In the genomic region with DNA sequence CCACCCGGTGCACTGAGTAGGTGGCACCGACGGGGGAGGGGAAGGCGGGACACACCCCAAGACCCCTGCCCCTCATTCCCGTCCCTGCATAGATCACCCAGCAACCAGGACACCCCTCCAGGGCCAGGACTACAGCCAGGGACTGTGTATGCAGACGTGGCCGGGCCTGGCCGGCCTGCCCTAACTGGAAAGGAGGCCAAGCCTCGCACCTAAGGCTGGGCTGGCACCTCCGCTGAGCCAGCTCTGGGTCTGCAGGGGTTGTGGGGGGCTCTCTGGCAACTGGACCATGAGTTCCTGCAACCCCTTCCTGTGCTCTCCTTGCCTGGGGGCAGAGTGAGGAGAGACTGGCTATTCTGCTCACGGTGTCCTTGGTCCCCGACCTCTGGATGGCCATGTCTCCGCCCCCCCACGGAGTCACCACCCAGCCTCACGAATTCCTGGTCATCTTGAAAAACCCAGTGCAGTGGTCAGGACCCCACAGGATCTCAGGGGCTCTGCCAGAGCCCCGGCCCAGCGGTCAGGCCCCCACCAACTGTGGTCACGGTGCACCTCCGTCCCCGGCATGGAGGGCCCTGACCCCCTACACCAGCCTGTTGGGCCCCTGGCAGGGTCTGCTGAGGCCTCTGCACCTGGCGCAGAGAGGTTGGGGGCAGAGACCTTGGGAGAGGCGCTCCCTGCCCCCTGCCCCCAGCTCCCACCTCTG, we compare ENCODE assay signal across 11 cellular contexts. TPM values are rescaled to one million over a fixed set of nuclear protein-coding genes. Genes with fewer than 3 reads are reported as not detected.
DNase-seq lines count a peak whose midpoint lies in the region; ATAC-seq and TF ChIP-seq lines count a peak whose summit lies in the region.
"Had no signal": no experiment of that assay in that cellular context is flagged by ENCODE, and none has a peak within 500 bp of the region (broad histone marks: within the 10 kb centered on the region; RNA-seq: fewer than 3 reads in every experiment).

No MANE protein-coding gene starts in this region.

- peak overlapping the region; percentile 62 to 73 for H3K4me3 Mint-ChIP-seq in stimulated activated naive CD8-positive, alpha-beta T cell treated with anti-CD3 and anti-CD28 coated beads, Interleukin-15, amount 100 ng/mL, for 72 hours
- H3K4me3 Mint-ChIP-seq in activated CD8-positive, alpha-beta T cell treated with anti-CD3 and anti-CD28 coated beads for 36 hours = peak overlapping the region; percentile 37
- peak overlapping the region in 4 of 5 donors; percentile 38 to 70 (median 50) for H3K4me3 Mint-ChIP-seq in immature natural killer cell

- H3K4me1 ChIP-seq in colonic mucosa = peaks cover 4% of the 10 kb centered on the region

- H3K4me1 Mint-ChIP-seq in stimulated activated naive CD8-positive, alpha-beta T cell treated with anti-CD3 and anti-CD28 coated beads, Interleukin-15, amount 100 ng/mL, for 72 hours = peaks cover 26% of the 10 kb centered on the region
- H3K4me1 Mint-ChIP-seq in activated CD8-positive, alpha-beta T cell treated with anti-CD3 and anti-CD28 coated beads for 36 hours (ENCODE audit: low read depth) = peaks cover 11% of the 10 kb centered on the region
- peaks cover 0 to 5% of the 10 kb centered on the region in 2 donors for H3K4me1 Mint-ChIP-seq in immature natural killer cell

- ATAC-seq in stimulated activated naive CD8-positive, alpha-beta T cell treated with anti-CD3 and anti-CD28 coated beads, Interleukin-15, amount 100 ng/mL, for 72 hours = no peak
- no peak for ATAC-seq in stimulated activated naive CD8-positive, alpha-beta T cell treated with anti-CD3 and anti-CD28 coated beads, Interleukin-15, Interleukin-2, amounts not matched to agents 100 U/mL and 50 U/mL, for 24 hours
- no peak for ATAC-seq in activated CD8-positive, alpha-beta T cell treated with anti-CD3 and anti-CD28 coated beads for 36 hours

- TF ChIP-seq CTCF in activated CD8-positive, alpha-beta T cell treated with anti-CD3 and anti-CD28 coated beads for 36 hours (IDR thresholded peaks at IDR 0.05) = no peak
- no peak for TF ChIP-seq CTCF in colonic mucosa (IDR thresholded peaks at IDR 0.05)

- intact Hi-C loops in activated CD8-positive, alpha-beta T cell treated with anti-CD3 and anti-CD28 coated beads for 36 hours (cut with micrococcal nuclease) = no loop called here
- intact Hi-C loops in colonic mucosa (cut with DNase I) = no loop called here

- peaks cover 16% of the 10 kb centered on the region for H3K27me3 Mint-ChIP-seq in stimulated activated naive CD8-positive, alpha-beta T cell treated with anti-CD3 and anti-CD28 coated beads, Interleukin-15, amount 100 ng/mL, for 72 hours
- peaks cover 10% of the 10 kb centered on the region for H3K27me3 Mint-ChIP-seq in activated CD8-positive, alpha-beta T cell treated with anti-CD3 and anti-CD28 coated beads for 36 hours
- peaks cover 0 to 3% (median 2%) of the 10 kb centered on the region in 3 donors for H3K27me3 Mint-ChIP-seq in immature natural killer cell (ENCODE audit: low read depth in 3 of 3)

- no peak overlapping the region for H3K9ac ChIP-seq in colonic mucosa (ENCODE audit: low read depth in 2 of 2, low read length in 2 of 2)
- H3K9ac ChIP-seq: KMS-11 had no signal

- H3K36me3 ChIP-seq in MG63 (no peaks in the 10 kb centered on the region), colonic mucosa (no peaks in the 10 kb centered on the region)

- CTCF ChIA-PET in activated CD8-positive, alpha-beta T cell treated with anti-CD3 and anti-CD28 coated beads for 36 hours (lab: Charles Lee) = no interaction called here

- H3K27ac Mint-ChIP-seq in stimulated activated naive CD8-positive, alpha-beta T cell treated with anti-CD3 and anti-CD28 coated beads, Interleukin-15, amount 100 ng/mL, for 72 hours = no peak overlapping the region
- H3K27ac Mint-ChIP-seq in activated CD8-positive, alpha-beta T cell treated with anti-CD3 and anti-CD28 coated beads for 36 hours = no peak overlapping the region
- H3K27ac Mint-ChIP-seq in immature natural killer cell = no peak overlapping the region

- H3K9me3 Mint-ChIP-seq in stimulated activated naive CD8-positive, alpha-beta T cell treated with anti-CD3 and anti-CD28 coated beads, Interleukin-15, amount 100 ng/mL, for 72 hours = no peaks in the 10 kb centered on the region
- no peaks in the 10 kb centered on the region for H3K9me3 Mint-ChIP-seq in activated CD8-positive, alpha-beta T cell treated with anti-CD3 and anti-CD28 coated beads for 36 hours
- no peaks in the 10 kb centered on the region for H3K9me3 Mint-ChIP-seq in immature natural killer cell

- no peak for DNase-seq in stimulated activated naive CD8-positive, alpha-beta T cell treated with anti-CD3 and anti-CD28 coated beads, Interleukin-15, amount 100 ng/mL, for 72 hours
- no peak for DNase-seq in stimulated activated naive CD8-positive, alpha-beta T cell treated with anti-CD3 and anti-CD28 coated beads, Interleukin-15, Interleukin-2, amounts not matched to agents 100 U/mL and 50 U/mL, for 24 hours
- no peak for DNase-seq in activated CD8-positive, alpha-beta T cell treated with anti-CD3 and anti-CD28 coated beads for 36 hours
- DNase-seq in immature natural killer cell (no peak), amniotic stem cell (lab: John Stamatoyannopoulos, UW) (no peak), MG63 (no peak), NCI-H226 (no peak), colonic mucosa (no peak)
- DNase-seq: effector CD8-positive, alpha-beta T cell; stimulated activated CD4-positive, alpha-beta T cell treated with anti-CD3 and anti-CD28 coated beads, Interleukin-2, amount 100 ng/mL, for 48 hours had no signal

- no peaks in the 10 kb centered on the region for H3K36me3 Mint-ChIP-seq in activated CD8-positive, alpha-beta T cell treated with anti-CD3 and anti-CD28 coated beads for 36 hours (ENCODE audit: low read depth)
- H3K36me3 Mint-ChIP-seq in immature natural killer cell = no peaks in the 10 kb centered on the region

- no peak overlapping the region for H3K27ac ChIP-seq in colonic mucosa
- H3K27ac ChIP-seq: KMS-11 had no signal

- H3K4me3 ChIP-seq in MG63 = no peak overlapping the region
- no peak overlapping the region for H3K4me3 ChIP-seq in colonic mucosa

- POLR2A ChIA-PET in activated CD8-positive, alpha-beta T cell treated with anti-CD3 and anti-CD28 coated beads for 36 hours (lab: Charles Lee) = no interaction called here

- H3K9me3 ChIP-seq in MG63 (no peaks in the 10 kb centered on the region), colonic mucosa (no peaks in the 10 kb centered on the region)

- H3K27me3 ChIP-seq in MG63 (no peaks in the 10 kb centered on the region), colonic mucosa (peaks cover 31% of the 10 kb centered on the region)

RNA-seq across cellular contexts. Expression of a gene that starts 1.1 kb away (rescaled TPM):
- 1 to 10 TPM; 2.8 to 3.6 TPM for total RNA-seq in activated CD8-positive, alpha-beta T cell treated with anti-CD3 and anti-CD28 coated beads for 36 hours
- 1 to 10 TPM in 2 of 3 donors, under 1 TPM in 1; 0.64 to 1.4 (median 1.1) TPM for polyA plus RNA-seq in immature natural killer cell
- 4.0 and 8.7 TPM in 2 replicates for total RNA-seq in MG63 (2014; rRNA removed; shearing (Covaris generic); ENCODE audit: low replicate concordance)
- 1 to 10 TPM; 2.9 to 4.2 TPM for total RNA-seq in colonic mucosa

RNA-seq across cellular contexts. Expression of a gene that starts 14.3 kb away (rescaled TPM):
- 10 to 100 TPM; 40.1 to 41.3 TPM for total RNA-seq in activated CD8-positive, alpha-beta T cell treated with anti-CD3 and anti-CD28 coated beads for 36 hours
- 10 to 100 TPM; 44.0 to 89.0 (median 86.7) TPM for polyA plus RNA-seq in immature natural killer cell
- 26.4 and 66.8 TPM in 2 replicates for total RNA-seq in MG63 (2014; rRNA removed; shearing (Covaris generic); ENCODE audit: low replicate concordance)
- total RNA-seq in colonic mucosa = 100 to 1,000 TPM in 1 of 2 donors, 10 to 100 TPM in 1; 57.0 to 121 TPM

RNA-seq across cellular contexts. Expression of a gene that starts 26.3 kb away (rescaled TPM):
- 100 to 1,000 TPM; 111 to 113 TPM for total RNA-seq in activated CD8-positive, alpha-beta T cell treated with anti-CD3 and anti-CD28 coated beads for 36 hours
- 100 to 1,000 TPM; 159 to 241 (median 160) TPM for polyA plus RNA-seq in immature natural killer cell
- total RNA-seq in MG63 (2014; rRNA removed; shearing (Covaris generic); ENCODE audit: low replicate concordance) = 168 and 203 TPM in 2 replicates
- 100 to 1,000 TPM; 120 to 175 TPM for total RNA-seq in colonic mucosa

RNA-seq across cellular contexts. Expression of a gene that starts 31.0 kb away (rescaled TPM):
- 1 to 10 TPM; 3.3 to 4.0 TPM for total RNA-seq in activated CD8-positive, alpha-beta T cell treated with anti-CD3 and anti-CD28 coated beads for 36 hours
- polyA plus RNA-seq in immature natural killer cell = 10 to 100 TPM; 10.4 to 22.3 (median 12.6) TPM
- total RNA-seq in MG63 (2014; rRNA removed; shearing (Covaris generic); ENCODE audit: low replicate concordance) = 1.6 TPM in 1 of 2 replicates, not detected in the other
- 1 to 10 TPM; 3.0 to 5.8 TPM for total RNA-seq in colonic mucosa

RNA-seq across cellular contexts. Expression of a gene that starts 57.8 kb away (rescaled TPM):
- 10 to 100 TPM; 29.4 to 32.0 TPM for total RNA-seq in activated CD8-positive, alpha-beta T cell treated with anti-CD3 and anti-CD28 coated beads for 36 hours
- 10 to 100 TPM in 1 of 3 donors, 1 to 10 TPM in 2; 4.8 to 25.0 (median 8.1) TPM for polyA plus RNA-seq in immature natural killer cell
- 4.5 and 12.8 TPM in 2 replicates for total RNA-seq in MG63 (2014; rRNA removed; shearing (Covaris generic); ENCODE audit: low replicate concordance)
- 10 to 100 TPM; 31.8 to 44.7 TPM for total RNA-seq in colonic mucosa
